Comparison of ENCODE assay signal across 16 cellular contexts in the genomic region with DNA sequence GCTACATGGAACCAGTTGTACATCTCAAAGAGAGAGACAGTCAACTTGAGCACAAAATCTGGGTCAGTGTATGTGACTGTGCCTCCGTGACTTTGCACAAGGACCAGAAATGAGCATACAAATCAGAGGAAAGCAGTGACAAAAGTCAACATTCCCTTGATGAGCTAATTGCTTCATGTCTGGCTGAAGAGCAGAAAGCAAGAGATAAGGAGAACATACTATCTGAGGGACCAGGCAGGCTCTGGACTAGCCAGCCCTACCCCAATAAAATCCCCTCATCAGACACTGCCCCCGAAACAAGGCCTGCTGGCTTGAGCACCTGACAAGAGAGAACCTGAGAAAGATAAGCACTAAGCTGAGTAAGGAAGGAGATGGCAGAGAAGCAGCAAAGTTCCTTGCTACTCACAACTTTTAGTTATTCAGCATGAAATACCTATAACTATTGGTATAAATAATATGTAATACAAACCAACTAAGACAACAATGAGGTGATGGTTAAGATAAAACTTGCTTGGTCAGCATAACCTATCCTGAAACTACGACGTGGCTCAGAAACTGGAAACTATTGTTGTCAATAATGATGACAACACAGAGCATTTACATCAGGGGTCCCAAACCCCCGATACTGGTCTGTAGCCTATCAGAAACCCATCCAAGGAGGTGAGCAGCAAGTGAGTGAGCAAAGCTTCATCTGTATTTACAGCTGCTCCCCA.
"Had no signal": no experiment of that assay in that cellular context is flagged by ENCODE, and none has a peak within 500 bp of the region (broad histone marks: within the 10 kb centered on the region; RNA-seq: fewer than 3 reads in every experiment).

No MANE protein-coding gene starts in this region.

- H3K4me3 ChIP-seq: dorsolateral prefrontal cortex, lung had no signal

- DNase-seq: activated CD4-positive, alpha-beta memory T cell treated with anti-CD3 and anti-CD28 coated beads, Interleukin-2, amount 10 ng/mL, durations not matched to agents 7 days and 5 days; activated CD4-positive, alpha-beta T cell treated with anti-CD3 and anti-CD28 coated beads for 48 hours; activated CD4-positive, CD25-positive, alpha-beta regulatory T cell; activated CD8-positive, alpha-beta memory T cell treated with anti-CD3 and anti-CD28 coated beads, Interleukin-2, amount 10 ng/mL, durations not matched to agents 7 days and 5 days; amniotic stem cell; dorsolateral prefrontal cortex; foreskin fibroblast; islet precursor cell; left colon; occipital lobe; posterior cingulate gyrus; stimulated activated naive CD8-positive, alpha-beta T cell treated with anti-CD3 and anti-CD28 coated beads, Interleukin-15, amount 100 ng/mL, for 72 hours had no signal

- H3K27ac ChIP-seq: dorsolateral prefrontal cortex had no signal

- H3K9me3 Mint-ChIP-seq: activated CD4-positive, alpha-beta memory T cell treated with anti-CD3 and anti-CD28 coated beads, Interleukin-2, amount 10 ng/mL, durations not matched to agents 7 days and 5 days; stimulated activated naive CD8-positive, alpha-beta T cell treated with anti-CD3 and anti-CD28 coated beads, Interleukin-15, amount 100 ng/mL, for 72 hours; T-helper 2 cell treated with Interferon-gamma antibody and Interleukin-4, amounts not matched to agents 5 μg/mL and 100 μg/mL, for 36 hours; type B pancreatic cell had no signal

- H3K27ac Mint-ChIP-seq: activated CD4-positive, alpha-beta memory T cell treated with anti-CD3 and anti-CD28 coated beads, Interleukin-2, amount 10 ng/mL, durations not matched to agents 7 days and 5 days; activated CD8-positive, alpha-beta memory T cell treated with anti-CD3 and anti-CD28 coated beads, Interleukin-2, amount 10 ng/mL, durations not matched to agents 7 days and 5 days; activated naive CD8-positive, alpha-beta T cell; stimulated activated naive CD8-positive, alpha-beta T cell treated with anti-CD3 and anti-CD28 coated beads, Interleukin-15, amount 100 ng/mL, for 72 hours; T-helper 2 cell treated with Interferon-gamma antibody and Interleukin-4, amounts not matched to agents 5 μg/mL and 100 μg/mL, for 36 hours; type B pancreatic cell had no signal

- H3K27me3 Mint-ChIP-seq: activated CD4-positive, alpha-beta memory T cell treated with anti-CD3 and anti-CD28 coated beads, Interleukin-2, amount 10 ng/mL, durations not matched to agents 7 days and 5 days; activated CD8-positive, alpha-beta memory T cell treated with anti-CD3 and anti-CD28 coated beads, Interleukin-2, amount 10 ng/mL, durations not matched to agents 7 days and 5 days; activated naive CD8-positive, alpha-beta T cell; stimulated activated naive CD8-positive, alpha-beta T cell treated with anti-CD3 and anti-CD28 coated beads, Interleukin-15, amount 100 ng/mL, for 72 hours; type B pancreatic cell had no signal

- H3K4me3 Mint-ChIP-seq: activated CD4-positive, alpha-beta memory T cell treated with anti-CD3 and anti-CD28 coated beads, Interleukin-2, amount 10 ng/mL, durations not matched to agents 7 days and 5 days; activated CD8-positive, alpha-beta memory T cell treated with anti-CD3 and anti-CD28 coated beads, Interleukin-2, amount 10 ng/mL, durations not matched to agents 7 days and 5 days; activated naive CD8-positive, alpha-beta T cell; stimulated activated naive CD8-positive, alpha-beta T cell treated with anti-CD3 and anti-CD28 coated beads, Interleukin-15, amount 100 ng/mL, for 72 hours; T-helper 2 cell treated with Interferon-gamma antibody and Interleukin-4, amounts not matched to agents 5 μg/mL and 100 μg/mL, for 36 hours; type B pancreatic cell had no signal

- H3K27me3 ChIP-seq: dorsolateral prefrontal cortex had no signal
